ENCODE assay signal across 27 cellular contexts in the genomic region with DNA sequence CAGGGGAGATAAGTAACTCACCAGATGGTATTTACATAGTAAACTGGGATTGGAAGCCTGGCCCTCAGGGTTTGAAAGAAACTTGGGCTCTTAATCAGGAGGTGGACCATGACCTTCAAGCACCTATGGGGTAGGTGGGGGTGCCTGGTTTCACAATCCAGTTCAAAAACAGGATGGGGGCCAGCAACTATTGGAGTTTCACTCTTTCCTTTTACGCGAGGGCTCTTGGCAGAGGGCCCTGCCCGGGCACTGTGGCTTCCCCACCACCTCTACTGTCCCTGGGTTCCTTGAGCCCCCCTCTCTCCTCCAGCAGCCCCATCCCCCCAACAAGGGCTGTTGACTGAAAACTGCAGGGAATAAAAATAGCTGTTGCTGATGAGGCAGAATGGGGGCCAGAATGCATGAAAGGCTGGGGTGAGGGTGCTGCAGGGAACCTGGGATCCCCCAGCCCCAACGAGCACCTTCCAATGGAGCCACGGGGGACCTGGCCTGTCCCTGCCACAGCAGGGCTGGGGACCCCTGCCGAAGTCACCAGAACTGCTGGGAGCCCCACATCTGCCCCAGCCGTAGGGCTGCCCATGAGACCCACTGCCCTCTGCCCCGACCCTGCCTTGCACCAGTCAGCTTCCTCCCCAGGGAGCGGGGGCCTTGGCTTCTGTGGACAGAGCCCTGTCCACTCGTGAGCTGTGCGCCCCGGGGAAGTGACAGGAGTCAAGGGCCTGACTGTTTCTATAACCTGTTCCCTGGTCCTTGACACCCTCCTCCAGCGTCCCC. TPM values are rescaled to one million over a fixed set of nuclear protein-coding genes. Genes with fewer than 3 reads are reported as not detected.
DNase-seq lines count a peak whose midpoint lies in the region; ATAC-seq, FAIRE-seq and TF ChIP-seq lines count a peak whose summit lies in the region.
"Had no signal": no experiment of that assay in that cellular context is flagged by ENCODE, and none has a peak within 500 bp of the region (broad histone marks: within the 10 kb centered on the region; RNA-seq: fewer than 3 reads in every experiment).

No MANE protein-coding gene starts in this region.

- H3K4me1 Mint-ChIP-seq in activated naive CD8-positive, alpha-beta T cell treated with anti-CD3 and anti-CD28 coated beads, Interleukin-2, amount 50 U/mL, for 24 hours = peaks cover 40% of the 10 kb centered on the region
- peaks cover 19% of the 10 kb centered on the region for H3K4me1 Mint-ChIP-seq in activated naive CD8-positive, alpha-beta T cell treated with anti-CD3 and anti-CD28 coated beads for 36 hours

- peak overlapping the region; percentile 30 for H3K27ac Mint-ChIP-seq in activated naive CD8-positive, alpha-beta T cell treated with anti-CD3 and anti-CD28 coated beads, Interleukin-2, amount 50 U/mL, for 24 hours
- H3K27ac Mint-ChIP-seq in activated naive CD8-positive, alpha-beta T cell treated with anti-CD3 and anti-CD28 coated beads for 36 hours = no peak overlapping the region
- H3K27ac Mint-ChIP-seq: endodermal cell had no signal

- no peak for ATAC-seq in activated naive CD8-positive, alpha-beta T cell treated with anti-CD3 and anti-CD28 coated beads, Interleukin-2, amount 50 U/mL, for 24 hours
- ATAC-seq: activated CD4-positive, CD25-positive, alpha-beta regulatory T cell treated with anti-CD3 and anti-CD28 coated beads, Interleukin-2, amount 50 U/mL, for 24 hours; heart right ventricle; naive thymus-derived CD8-positive, alpha-beta T cell had no signal

- no peaks in the 10 kb centered on the region for H3K36me3 ChIP-seq in kidney (ENCODE audit: control insufficient read depth in 1 of 2, insufficient read depth in 2 of 2, low read length in 2 of 2)
- no peaks in the 10 kb centered on the region for H3K36me3 ChIP-seq in thyroid gland
- H3K36me3 ChIP-seq: ascending aorta, heart right ventricle, tibial artery had no signal

- intact Hi-C loops in kidney (cut with DNase I) = no loop called here
- intact Hi-C loops in thyroid gland (cut with DNase I) = no loop called here

- DNase-seq in activated naive CD8-positive, alpha-beta T cell treated with anti-CD3 and anti-CD28 coated beads, Interleukin-2, amount 50 U/mL, for 24 hours = no peak
- DNase-seq in activated naive CD8-positive, alpha-beta T cell treated with anti-CD3 and anti-CD28 coated beads for 36 hours = no peak
- peak; percentile 57 for DNase-seq in NCI-H82 treated with DMSO at 0.1 percent for 48 hours (lab: John Stamatoyannopoulos, UW; ENCODE audit: unreplicated experiment)
- peak; percentile 68 for DNase-seq in kidney
- peak; percentile 94 to 95 for DNase-seq in thyroid gland
- DNase-seq in amniotic stem cell (lab: John Stamatoyannopoulos, UW) = no peak
- DNase-seq in DMS153 (lab: John Stamatoyannopoulos, UW) = no peak
- DNase-seq in NCI-H1436 treated with DMSO at 0.1 percent for 48 hours (lab: John Stamatoyannopoulos, UW) = no peak
- DNase-seq: activated CD8-positive, alpha-beta memory T cell treated with anti-CD3 and anti-CD28 coated beads, Interleukin-2, amount 50 U/mL, for 48 hours; activated naive CD4-positive, alpha-beta T cell; endodermal cell; naive thymus-derived CD8-positive, alpha-beta T cell; NCI-H187 treated with DMSO at 0.1 percent for 48 hours; OCI-M1; small intestine; stimulated activated CD8-positive, alpha-beta memory T cell treated with anti-CD3 and anti-CD28 coated beads, Interleukin-4, amount 100 ng/mL, for 48 hours; T-helper 9 cell; tibial artery had no signal

- H3K9ac ChIP-seq in kidney (ENCODE audit: low read length in 2 of 2) = no peak overlapping the region

- H3K27ac ChIP-seq in kidney (ENCODE audit: low read depth in 2 of 2, low read length in 2 of 2) (peak overlapping the region in 1 of 2 donors; percentile 14), thyroid gland (peak overlapping the region; percentile 94 to 96 (median 95))
- H3K27ac ChIP-seq: ascending aorta, tibial artery had no signal

- peaks cover 8% of the 10 kb centered on the region for H3K9me3 Mint-ChIP-seq in activated naive CD8-positive, alpha-beta T cell treated with anti-CD3 and anti-CD28 coated beads, Interleukin-2, amount 50 U/mL, for 24 hours
- H3K9me3 Mint-ChIP-seq in activated naive CD8-positive, alpha-beta T cell treated with anti-CD3 and anti-CD28 coated beads for 36 hours = peaks cover 5% of the 10 kb centered on the region

- H3K4me3 Mint-ChIP-seq in activated naive CD8-positive, alpha-beta T cell treated with anti-CD3 and anti-CD28 coated beads, Interleukin-2, amount 50 U/mL, for 24 hours = no peak overlapping the region
- no peak overlapping the region for H3K4me3 Mint-ChIP-seq in activated naive CD8-positive, alpha-beta T cell treated with anti-CD3 and anti-CD28 coated beads for 36 hours
- H3K4me3 Mint-ChIP-seq: CD14-positive monocyte, endodermal cell had no signal

- no peak for TF ChIP-seq CTCF in kidney (IDR thresholded peaks at IDR 0.05; ENCODE audit: borderline replicate concordance, extremely low read depth, insufficient read depth)
- TF ChIP-seq CTCF in thyroid gland (IDR thresholded peaks at IDR 0.05) = no peak

- H3K27me3 ChIP-seq in thyroid gland = no peaks in the 10 kb centered on the region
- H3K27me3 ChIP-seq: ascending aorta had no signal

- peaks cover 3% of the 10 kb centered on the region for H3K27me3 Mint-ChIP-seq in activated naive CD8-positive, alpha-beta T cell treated with anti-CD3 and anti-CD28 coated beads, Interleukin-2, amount 50 U/mL, for 24 hours
- peaks cover 10% of the 10 kb centered on the region for H3K27me3 Mint-ChIP-seq in activated naive CD8-positive, alpha-beta T cell treated with anti-CD3 and anti-CD28 coated beads for 36 hours
- H3K27me3 Mint-ChIP-seq: naive thymus-derived CD8-positive, alpha-beta T cell had no signal

- WGBS in thyroid gland, 2 donors = 21 to 29% methylated on average over 7 to 13 of the region's 13 CpGs

- no peak for FAIRE-seq in kidney (lab: Jason Lieb, UNC)
- FAIRE-seq: GM18507, islet of Langerhans, small intestine had no signal

- H3K4me1 ChIP-seq in kidney (ENCODE audit: control insufficient read depth in 1 of 2, insufficient read depth in 1 of 2, low read depth in 1 of 2, low read length in 2 of 2) (peaks cover 0 to 14% of the 10 kb centered on the region in 2 donors), thyroid gland (peaks cover 57 to 78% of the 10 kb centered on the region in 2 donors)

- TF ChIP-seq POLR2A in thyroid gland (IDR thresholded peaks at IDR 0.05) = no peak

- H3K9me3 ChIP-seq in kidney (ENCODE audit: control insufficient read depth in 1 of 2, low read length in 2 of 2) = peaks cover 0 to under 1% of the 10 kb centered on the region in 2 donors
- no peaks in the 10 kb centered on the region for H3K9me3 ChIP-seq in thyroid gland

- H3K36me3 Mint-ChIP-seq in activated naive CD8-positive, alpha-beta T cell treated with anti-CD3 and anti-CD28 coated beads, Interleukin-2, amount 50 U/mL, for 24 hours (ENCODE audit: low read depth) = peaks cover under 1% of the 10 kb centered on the region
- no peaks in the 10 kb centered on the region for H3K36me3 Mint-ChIP-seq in activated naive CD8-positive, alpha-beta T cell treated with anti-CD3 and anti-CD28 coated beads for 36 hours

- H3K4me3 ChIP-seq in kidney (ENCODE audit: low read length in 2 of 2) (no peak overlapping the region), thyroid gland (replicated peaks in 1 of 3) (no peak overlapping the region)
- H3K4me3 ChIP-seq: ascending aorta, heart right ventricle, tibial artery had no signal

RNA-seq across cellular contexts. Expression of gene PRR29, which starts 11.1 kb away (rescaled TPM):
- under 1 TPM; 0.36 to 0.93 TPM for total RNA-seq in activated naive CD8-positive, alpha-beta T cell treated with anti-CD3 and anti-CD28 coated beads for 36 hours
- total RNA-seq in kidney (4.4 TPM), thyroid gland (1 to 10 TPM; 1.7 to 5.6 (median 4.2) TPM)
- 1.2 TPM for polyA plus RNA-seq in kidney (ENCODE audit: insufficient read depth, low read depth, low replicate concordance)
- total RNA-seq: NCI-H460, SK-MEL-5 had no signal

RNA-seq across cellular contexts. Expression of gene SCN4A, which starts 14.3 kb away (rescaled TPM):
- total RNA-seq in activated naive CD8-positive, alpha-beta T cell treated with anti-CD3 and anti-CD28 coated beads for 36 hours = under 1 TPM; 0.14 to 0.31 TPM
- total RNA-seq in kidney (3.4 TPM), thyroid gland (1 to 10 TPM; 2.4 to 7.1 (median 4.0) TPM)
- 0.19 TPM for polyA plus RNA-seq in kidney (ENCODE audit: insufficient read depth, low read depth, low replicate concordance)
- total RNA-seq: M059J, SK-MEL-5 had no signal
- polyA plus RNA-seq: CD14-positive monocyte; naive thymus-derived CD8-positive, alpha-beta T cell had no signal

RNA-seq across cellular contexts. Expression of gene ICAM2, which starts 33.4 kb away (rescaled TPM):
- total RNA-seq in activated naive CD8-positive, alpha-beta T cell treated with anti-CD3 and anti-CD28 coated beads for 36 hours = 10 to 100 TPM; 52.9 to 54.5 TPM
- 38.8 TPM for total RNA-seq in kidney
- 55.8 TPM for polyA plus RNA-seq in kidney (ENCODE audit: insufficient read depth, low read depth, low replicate concordance)
- total RNA-seq in thyroid gland = 10 to 100 TPM; 20.3 to 41.8 (median 30.6) TPM
- total RNA-seq: NCI-H460 had no signal

RNA-seq across cellular contexts. Expression of gene CD79B, which starts 54.9 kb away (rescaled TPM):
- total RNA-seq in activated naive CD8-positive, alpha-beta T cell treated with anti-CD3 and anti-CD28 coated beads for 36 hours = 10 to 100 TPM; 28.8 to 30.5 TPM
- total RNA-seq in kidney (11.4 TPM), thyroid gland (1 to 10 TPM in 2 of 4 donors, not detected in 2; 1.3 to 1.8 TPM)
- polyA plus RNA-seq in kidney (ENCODE audit: insufficient read depth, low read depth, low replicate concordance) = 5.2 TPM
- total RNA-seq: ascending aorta, NCI-H460 had no signal

Comparison
In these comparisons a context has a peak if more than half of its experiments do, and no peak if none do; other contexts are left out.
1. DNase-seq: peak in NCI-H82 treated with DMSO at 0.1 percent for 48 hours (single experiment), kidney (single experiment) and thyroid gland (2 of 2); none in activated naive CD8-positive, alpha-beta T cell treated with anti-CD3 and anti-CD28 coated beads, Interleukin-2, amount 50 U/mL, for 24 hours (single experiment), activated naive CD8-positive, alpha-beta T cell treated with anti-CD3 and anti-CD28 coated beads for 36 hours (single experiment), amniotic stem cell (single experiment), DMS153 (single experiment) and NCI-H1436 treated with DMSO at 0.1 percent for 48 hours (single experiment).